Comparison of ENCODE assay signal across 7 cellular contexts in the genomic region with DNA sequence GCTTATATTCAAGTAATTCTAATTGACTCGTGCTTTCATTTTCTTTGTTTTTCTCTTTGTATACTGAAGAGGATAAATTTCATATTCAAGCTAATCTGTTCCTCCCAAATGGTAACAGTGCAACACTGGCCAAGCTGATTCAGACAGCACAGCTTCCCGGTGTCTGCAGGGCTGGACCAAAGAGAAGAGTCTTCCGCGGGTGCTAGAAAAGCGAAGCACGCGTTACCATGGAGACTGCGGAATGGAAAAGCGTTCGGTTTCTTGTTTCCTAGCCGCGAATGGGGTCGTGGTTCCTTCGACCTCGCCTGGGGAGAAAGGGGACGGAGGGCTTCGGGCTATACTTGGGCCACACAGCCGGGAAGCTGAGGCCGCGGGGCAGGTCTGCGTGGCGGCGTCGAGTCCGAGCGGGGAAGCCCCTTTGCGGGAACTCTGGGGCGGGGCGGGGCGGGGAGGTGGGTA. TPM values are rescaled to one million over a fixed set of nuclear protein-coding genes. Genes with fewer than 3 reads are reported as not detected.
DNase-seq lines count a peak whose midpoint lies in the region; ATAC-seq and TF ChIP-seq lines count a peak whose summit lies in the region.

No MANE protein-coding gene starts in this region.

- H3K27ac ChIP-seq in muscle layer of colon (ENCODE audit: low read depth, low read length) (no peak overlapping the region), transverse colon (no peak overlapping the region)

- TF ChIP-seq CTCF in transverse colon (IDR thresholded peaks at IDR 0.05), result no peak

- TF ChIP-seq POLR2A in erythroblast (IDR thresholded peaks at IDR 0.05; ENCODE audit: low read length) (peak; percentile 34), transverse colon (IDR thresholded peaks at IDR 0.05) (no peak)

- WGBS in transverse colon (ENCODE audit: low coverage in 1 of 2), 2 donors, result 0 to 1% methylated on average over 1 to 30 of the region's 30 CpGs

- DNase-seq in NCI-H2227 (lab: John Stamatoyannopoulos, UW; ENCODE audit: unreplicated experiment), result peak; percentile 89
- DNase-seq in activated CD8-positive, alpha-beta memory T cell treated with anti-CD3 and anti-CD28 coated beads for 24 hours, result peak; percentile 78
- DNase-seq in erythroblast (lab: John Stamatoyannopoulos, UW), result peak; percentile 75 to 85
- DNase-seq in transverse colon, result peak; percentile 19

- H3K36me3 ChIP-seq in muscle layer of colon (ENCODE audit: insufficient read depth, low read length) (no peaks in the 10 kb centered on the region), transverse colon (no peaks in the 10 kb centered on the region)

- H3K4me3 ChIP-seq in GM08714 (ENCODE audit: low read length) (peak overlapping the region; percentile 9; the same call in 1 of the 2 replicates), muscle layer of colon (ENCODE audit: low read depth in 1 of 2, low read length in 2 of 2) (peak overlapping the region; percentile 17 to 61), transverse colon (peak overlapping the region in 3 of 4 donors; percentile 20 to 52 (median 32))

- peaks cover 26 to 27% of the 10 kb centered on the region in 2 donors for H3K27me3 ChIP-seq in muscle layer of colon (ENCODE audit: control insufficient read depth in 1 of 2, insufficient read depth in 2 of 2, low read length in 2 of 2)
- H3K27me3 ChIP-seq in transverse colon, result peaks cover 55% of the 10 kb centered on the region

- H3K4me1 ChIP-seq in muscle layer of colon (ENCODE audit: insufficient read depth, low read length) (peaks cover 4% of the 10 kb centered on the region), transverse colon (peaks cover 0 to 12% (median 9%) of the 10 kb centered on the region in 4 donors)

- H3K9ac ChIP-seq in muscle layer of colon (ENCODE audit: low read length), result no peak overlapping the region

- TF ChIP-seq EP300 in transverse colon (IDR thresholded peaks at IDR 0.05; ENCODE audit: low read depth), result no peak

- intact Hi-C loops in transverse colon (cut with DNase I; ENCODE audit: low total_unique reads), result no loop called here

- in situ Hi-C loops in transverse colon (cut with MboI; ENCODE audit: low pct_ligation_motif_present in 1 of 4, low pct_unique_long_range_greater_than_20kb in 1 of 4, low sequenced_read_pairs in 3 of 4), result loop anchor here in 3 of 4 donors (5.0 to 25.0 kb wide), 3 partner anchors 174 to 327 kb away; no protein-coding TSS in a partner anchor

- no peaks in the 10 kb centered on the region for H3K9me3 ChIP-seq in muscle layer of colon (ENCODE audit: low read length)
- no peaks in the 10 kb centered on the region for H3K9me3 ChIP-seq in transverse colon

- ATAC-seq in GM21447 (IDR thresholded peaks at IDR 0.05; ENCODE audit: unreplicated experiment), result no peak

RNA-seq across cellular contexts. Expression of gene ZNF311, which starts 6.2 kb away (rescaled TPM):
- 1 to 10 TPM in 2 of 4 donors, not detected in 2; 1.1 to 1.9 TPM for total RNA-seq in transverse colon

RNA-seq across cellular contexts. Expression of gene OR2W1, which starts 33.7 kb away (rescaled TPM):
- not detected for total RNA-seq in transverse colon

Comparison
In these comparisons a context has a peak if more than half of its experiments do, and no peak if none do; other contexts are left out.
1. DNase-seq: peak in every context shown above with its lines; median percentile 89 in NCI-H2227; 80 in erythroblast; 78 in activated CD8-positive, alpha-beta memory T cell treated with anti-CD3 and anti-CD28 coated beads for 24 hours; 19 in transverse colon.